In genomic region chr15:70095387-70096214, GRCh38 we compare ENCODE assay signal across 8 cellular contexts. TPM values are rescaled to one million over a fixed set of nuclear protein-coding genes. Genes with fewer than 3 reads are reported as not detected.
DNase-seq lines count a peak whose midpoint lies in the region; ATAC-seq and TF ChIP-seq lines count a peak whose summit lies in the region.

No MANE protein-coding gene starts in this region.

- TF ChIP-seq CTCF in heart left ventricle (IDR thresholded peaks at IDR 0.05) = no peak

- intact Hi-C loops in heart left ventricle (cut with DNase I) = loop anchor here in 9 of 10 donors (5.0 to 10.0 kb wide), 12 partner anchors 72 to 621 kb away; no protein-coding TSS in a partner anchor

- H3K36me3 ChIP-seq in heart left ventricle = peaks cover 0 to 28% (median 0%) of the 10 kb centered on the region in 9 donors
- no peaks in the 10 kb centered on the region for H3K36me3 ChIP-seq in rectal smooth muscle tissue (ENCODE audit: control insufficient read depth, insufficient read depth, low read length)

- H3K36me3 Mint-ChIP-seq in activated T-cell treated with anti-CD3 and anti-CD28 coated beads, Interleukin-2, amount 50 U/mL, for 72 hours (ENCODE audit: insufficient read depth in 2 of 2) = peaks cover 10 to 21% of the 10 kb centered on the region in 2 donors

- DNase-seq in GDM1 (lab: John Stamatoyannopoulos, UW) (peak; percentile 13), NCI-H526 treated with DMSO at 0.1 percent for 48 hours (lab: John Stamatoyannopoulos, UW) (peak; percentile 36), heart left ventricle (peak in 4 of 5 donors; percentile 37 to 79 (median 46))
- peak; percentile 63 to 68 for DNase-seq in activated T-cell treated with anti-CD3 and anti-CD28 coated beads, Interleukin-2, amount 50 U/mL, for 72 hours

- peak overlapping the region; percentile 60 for H3K9ac ChIP-seq in rectal smooth muscle tissue (ENCODE audit: low read length)

- peaks cover 71% of the 10 kb centered on the region for H3K4me1 Mint-ChIP-seq in activated T-cell treated with anti-CD3 and anti-CD28 coated beads, Interleukin-2, amount 50 U/mL, for 72 hours (ENCODE audit: low read depth)

- H3K4me3 ChIP-seq in heart left ventricle (peak overlapping the region; percentile 59 to 93 (median 78)), rectal smooth muscle tissue (ENCODE audit: low read length) (peak overlapping the region; percentile 98)

- peak overlapping the region; percentile 91 to 95 for H3K4me3 Mint-ChIP-seq in activated T-cell treated with anti-CD3 and anti-CD28 coated beads, Interleukin-2, amount 50 U/mL, for 72 hours

- TF ChIP-seq POLR2A in heart left ventricle (IDR thresholded peaks at IDR 0.05) = no peak

- H3K27ac ChIP-seq in heart left ventricle (peak overlapping the region in 7 of 12 donors; percentile 7 to 98 (median 97)), rectal smooth muscle tissue (ENCODE audit: low read depth, low read length) (peak overlapping the region; percentile 95)

- no peaks in the 10 kb centered on the region for H3K9me3 Mint-ChIP-seq in activated T-cell treated with anti-CD3 and anti-CD28 coated beads, Interleukin-2, amount 50 U/mL, for 72 hours

- peaks cover 2 to 77% (median 56%) of the 10 kb centered on the region in 12 donors for H3K4me1 ChIP-seq in heart left ventricle
- H3K4me1 ChIP-seq in rectal smooth muscle tissue (ENCODE audit: control insufficient read depth, insufficient read depth, low read length) = peaks cover 27% of the 10 kb centered on the region

- ATAC-seq in activated T-cell treated with anti-CD3 and anti-CD28 coated beads, Interleukin-2, amount 50 U/mL, for 72 hours (replicated peaks in 1 of 2) = no peak
- no peak for ATAC-seq in heart left ventricle
- no peak for ATAC-seq in HG03139 (IDR thresholded peaks at IDR 0.05; ENCODE audit: unreplicated experiment)
- no peak for ATAC-seq in HG02678 (IDR thresholded peaks at IDR 0.05; ENCODE audit: unreplicated experiment)
- no peak for ATAC-seq in GM21381 (IDR thresholded peaks at IDR 0.05; ENCODE audit: unreplicated experiment)

- H3K27me3 ChIP-seq in heart left ventricle = peaks cover 0 to 10% (median 0%) of the 10 kb centered on the region in 9 donors
- H3K27me3 ChIP-seq in rectal smooth muscle tissue (ENCODE audit: control insufficient read depth, insufficient read depth, low read length) = no peaks in the 10 kb centered on the region

- peak overlapping the region; percentile 34 for H3K27ac Mint-ChIP-seq in activated T-cell treated with anti-CD3 and anti-CD28 coated beads, Interleukin-2, amount 50 U/mL, for 72 hours

- H3K27me3 Mint-ChIP-seq in activated T-cell treated with anti-CD3 and anti-CD28 coated beads, Interleukin-2, amount 50 U/mL, for 72 hours (ENCODE audit: low read depth) = no peaks in the 10 kb centered on the region

- no peaks in the 10 kb centered on the region for H3K9me3 ChIP-seq in heart left ventricle

- 9 to 36% (median 19%) methylated on average over 16 to 67 of the region's 67 CpGs for WGBS in heart left ventricle, 4 donors

RNA-seq across cellular contexts. Expression of gene TLE3, which starts 2.1 kb away (rescaled TPM):
- total RNA-seq in activated T-cell treated with anti-CD3 and anti-CD28 coated beads, Interleukin-2, amount 50 U/mL, for 72 hours = 100 to 1,000 TPM in 1 of 2 donors, 10 to 100 TPM in 1; 84.6 to 112 TPM
- total RNA-seq in heart left ventricle = 10 to 100 TPM in 7 of 9 donors, 1 to 10 TPM in 2; 9.3 to 49.6 (median 16.4) TPM
- 10 to 100 TPM in 1 of 2 donors, 1 to 10 TPM in 1; 4.8 to 16.5 TPM for polyA plus RNA-seq in heart left ventricle

Comparison
In these comparisons a context has a peak if more than half of its experiments do, and no peak if none do; other contexts are left out.
1. DNase-seq: peak in every context shown above with its lines; median percentile 66 in activated T-cell treated with anti-CD3 and anti-CD28 coated beads, Interleukin-2, amount 50 U/mL, for 72 hours; 46 in heart left ventricle; 36 in NCI-H526 treated with DMSO at 0.1 percent for 48 hours; 13 in GDM1.